Comparison of ENCODE assay signal across 8 cellular contexts in the genomic region with DNA sequence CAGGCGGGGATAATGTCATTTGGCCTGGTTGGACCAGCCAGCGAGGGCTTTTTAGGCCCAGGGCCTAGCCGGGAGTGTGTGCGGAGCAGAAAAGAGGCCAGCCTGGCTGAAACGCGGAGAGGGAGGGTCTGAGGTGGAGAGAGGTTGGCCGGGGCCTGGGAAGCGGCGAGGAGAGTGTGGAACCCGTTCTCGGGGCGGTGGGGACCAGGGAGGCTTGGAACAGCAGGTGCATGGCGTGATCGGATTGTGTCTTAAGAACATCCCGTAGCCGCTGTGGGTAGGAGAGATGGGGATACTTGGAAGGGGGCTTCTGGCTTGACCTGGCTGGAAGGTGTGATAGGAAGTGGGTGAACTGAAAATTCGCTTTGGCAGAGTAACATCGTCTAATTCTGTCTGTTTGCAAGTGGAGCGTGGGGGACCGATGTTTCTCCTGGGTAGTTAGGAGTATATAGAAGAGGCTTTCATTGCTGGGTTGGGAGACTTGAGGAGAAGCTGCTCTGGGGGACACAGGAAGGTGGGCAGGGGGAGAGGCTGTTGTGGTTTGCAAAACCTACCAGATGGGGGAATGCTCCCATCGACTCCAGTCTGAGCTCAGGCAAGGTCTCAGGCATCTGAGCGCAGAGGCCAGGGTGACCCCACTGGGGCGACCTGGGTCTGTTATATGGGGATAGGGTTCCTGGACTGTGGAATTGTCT. TPM values are rescaled to one million over a fixed set of nuclear protein-coding genes. Genes with fewer than 3 reads are reported as not detected.
A peak's percentile ranks its signal among the peaks of the same experiment; 100 is the strongest.
DNase-seq lines count a peak whose midpoint lies in the region; ATAC-seq and TF ChIP-seq lines count a peak whose summit lies in the region.

No MANE protein-coding gene starts in this region.

- H3K9ac ChIP-seq in SU-DHL-6 (ENCODE audit: low read length), result peak overlapping the region; percentile 73
- peak overlapping the region; percentile 69 to 81 (median 73) for H3K9ac ChIP-seq in skeletal muscle tissue (ENCODE audit: low read depth in 1 of 3, low read length in 3 of 3)

- peaks cover 19% of the 10 kb centered on the region for H3K36me3 Mint-ChIP-seq in activated CD4-positive, alpha-beta T cell treated with anti-CD3 and anti-CD28 coated beads, Interleukin-2, amount 10 ng/mL, durations not matched to agents 24 days and 14 days (ENCODE audit: low read depth)

- peak overlapping the region; percentile 86 for H3K4me3 Mint-ChIP-seq in activated CD4-positive, alpha-beta T cell treated with anti-CD3 and anti-CD28 coated beads, Interleukin-2, amount 10 ng/mL, durations not matched to agents 24 days and 14 days

- peaks cover 4% of the 10 kb centered on the region; the same call in 1 of the 2 replicates for H3F3A ChIP-seq in SU-DHL-6 (ENCODE audit: insufficient read depth)

- ATAC-seq in GM19452 (IDR thresholded peaks at IDR 0.05; ENCODE audit: unreplicated experiment), result no peak
- no peak for ATAC-seq in HG02571 (IDR thresholded peaks at IDR 0.05; ENCODE audit: unreplicated experiment)

- peaks cover 15% of the 10 kb centered on the region; the same call in 1 of the 2 replicates for H3K79me2 ChIP-seq in SU-DHL-6 (ENCODE audit: insufficient read depth, low read length)

- DNase-seq in activated CD4-positive, alpha-beta T cell treated with anti-CD3 and anti-CD28 coated beads, Interleukin-2, amount 10 ng/mL, durations not matched to agents 24 days and 14 days, result no peak
- DNase-seq in activated CD4-positive, alpha-beta T cell treated with anti-CD3 and anti-CD28 coated beads, Interleukin-2, amount 50 U/mL, for 1 hour, result no peak
- DNase-seq in right atrium auricular region (ENCODE audit: low spot score) (no peak), activated gamma-delta T cell (lab: John Stamatoyannopoulos, UW) (no peak)

- H4K20me1 ChIP-seq in SU-DHL-6 (ENCODE audit: low read depth, low read length), result no peaks in the 10 kb centered on the region

- peak overlapping the region; percentile 65 for H3K27ac ChIP-seq in SU-DHL-6 (ENCODE audit: low read depth, low read length)
- peak overlapping the region; percentile 80 to 85 for H3K27ac ChIP-seq in right atrium auricular region
- peak overlapping the region; percentile 47 for H3K27ac ChIP-seq in skeletal muscle tissue (ENCODE audit: low read depth, low read length)

- no peaks in the 10 kb centered on the region for H3K9me2 ChIP-seq in SU-DHL-6 (replicated peaks; ENCODE audit: insufficient read depth, low read length)

- TF ChIP-seq CTCF in SU-DHL-6 (IDR thresholded peaks at IDR 0.05; ENCODE audit: insufficient read depth, low read length, poor library complexity, severe bottlenecking) (no peak), right atrium auricular region (IDR thresholded peaks at IDR 0.05) (no peak)

- intact Hi-C loops in activated CD4-positive, alpha-beta T cell treated with anti-CD3 and anti-CD28 coated beads, Interleukin-2, amount 10 ng/mL, durations not matched to agents 24 days and 14 days (cut with micrococcal nuclease), result loop anchor here (1.0 to 2.0 kb wide), 2 partner anchors 15 to 52 kb away; no protein-coding TSS in a partner anchor

- H3K4me2 ChIP-seq in SU-DHL-6 (ENCODE audit: low read depth, low read length, poor library complexity, severe bottlenecking), result peak overlapping the region; percentile 70

- peaks cover 5% of the 10 kb centered on the region for H3K27me3 Mint-ChIP-seq in activated CD4-positive, alpha-beta T cell treated with anti-CD3 and anti-CD28 coated beads, Interleukin-2, amount 10 ng/mL, durations not matched to agents 24 days and 14 days

- H3K36me3 ChIP-seq in SU-DHL-6 (ENCODE audit: low read length) (no peaks in the 10 kb centered on the region), right atrium auricular region (no peaks in the 10 kb centered on the region), skeletal muscle tissue (ENCODE audit: control insufficient read depth in 3 of 3, insufficient read depth in 3 of 3, low read length in 3 of 3) (no peaks in the 10 kb centered on the region)

- peaks cover 27% of the 10 kb centered on the region for H3K4me1 Mint-ChIP-seq in activated CD4-positive, alpha-beta T cell treated with anti-CD3 and anti-CD28 coated beads, Interleukin-2, amount 10 ng/mL, durations not matched to agents 24 days and 14 days

- H3K27me3 ChIP-seq in SU-DHL-6 (ENCODE audit: low read length) (no peaks in the 10 kb centered on the region), right atrium auricular region (no peaks in the 10 kb centered on the region), skeletal muscle tissue (ENCODE audit: control insufficient read depth in 3 of 3, insufficient read depth in 3 of 3, low read length in 3 of 3) (peaks cover 4 to 6% (median 6%) of the 10 kb centered on the region in 3 donors)

- no peaks in the 10 kb centered on the region for H3K9me3 ChIP-seq in SU-DHL-6 (ENCODE audit: insufficient read depth, low read length)
- H3K9me3 ChIP-seq in right atrium auricular region, result no peaks in the 10 kb centered on the region
- H3K9me3 ChIP-seq in skeletal muscle tissue (ENCODE audit: control insufficient read depth in 3 of 3, low read length in 3 of 3), result no peaks in the 10 kb centered on the region

- H2AFZ ChIP-seq in SU-DHL-6 (ENCODE audit: low read depth, low read length, severe bottlenecking), result peak overlapping the region; percentile 28

- H3K4me3 ChIP-seq in SU-DHL-6 (ENCODE audit: insufficient read depth, low read length, poor library complexity, severe bottlenecking) (peak overlapping the region; percentile 58), right atrium auricular region (peak overlapping the region; percentile 60 to 84), skeletal muscle tissue (ENCODE audit: low read length in 3 of 3) (peak overlapping the region; percentile 49 to 72 (median 70))

- peak overlapping the region; percentile 77 for H3K27ac Mint-ChIP-seq in activated CD4-positive, alpha-beta T cell treated with anti-CD3 and anti-CD28 coated beads, Interleukin-2, amount 10 ng/mL, durations not matched to agents 24 days and 14 days

- H3K4me1 ChIP-seq in right atrium auricular region (peaks cover 0 to 22% of the 10 kb centered on the region in 2 donors), skeletal muscle tissue (ENCODE audit: control insufficient read depth in 3 of 3, insufficient read depth in 3 of 3, low read length in 3 of 3) (peaks cover 4 to 13% (median 5%) of the 10 kb centered on the region in 3 donors)

- no peaks in the 10 kb centered on the region for H3K9me3 Mint-ChIP-seq in activated CD4-positive, alpha-beta T cell treated with anti-CD3 and anti-CD28 coated beads, Interleukin-2, amount 10 ng/mL, durations not matched to agents 24 days and 14 days

RNA-seq across cellular contexts. Expression of a gene that starts 0.9 kb away (rescaled TPM):
- total RNA-seq in activated CD4-positive, alpha-beta T cell treated with anti-CD3 and anti-CD28 coated beads, Interleukin-2, amount 10 ng/mL, durations not matched to agents 24 days and 14 days, result 30.3 and 30.6 TPM in 2 replicates
- total RNA-seq in right atrium auricular region, result 10 to 100 TPM; 19.4 to 20.5 TPM
- total RNA-seq in skeletal muscle tissue, result 17.7 TPM
